Comparison of ENCODE assay signal across 10 cellular contexts in genomic region chr19:640156-640548, GRCh38. TPM values are rescaled to one million over a fixed set of nuclear protein-coding genes. Genes with fewer than 3 reads are reported as not detected.
DNase-seq lines count a peak whose midpoint lies in the region; ATAC-seq and TF ChIP-seq lines count a peak whose summit lies in the region.
"Had no signal": no experiment of that assay in that cellular context is flagged by ENCODE, and none has a peak within 500 bp of the region (broad histone marks: within the 10 kb centered on the region; RNA-seq: fewer than 3 reads in every experiment).

No MANE protein-coding gene starts in this region.

- 58 to 82% methylated on average over 11 to 25 of the region's 25 CpGs for WGBS in endodermal cell (ENCODE audit: insufficient coverage in 1 of 2, insufficient read length in 1 of 2), 2 experiments

- no peaks in the 10 kb centered on the region for H3K9me3 Mint-ChIP-seq in CD4-positive, CD25-positive, alpha-beta regulatory T cell
- no peaks in the 10 kb centered on the region for H3K9me3 Mint-ChIP-seq in endodermal cell

- H3K27me3 ChIP-seq in CD4-positive, CD25-positive, alpha-beta regulatory T cell (ENCODE audit: control insufficient read depth, insufficient read depth, low read length) = no peaks in the 10 kb centered on the region
- peaks cover 21% of the 10 kb centered on the region for H3K27me3 ChIP-seq in endodermal cell (ENCODE audit: control insufficient read depth, insufficient read depth, low read length, poor library complexity, severe bottlenecking)

- no peak overlapping the region for H3K4me3 ChIP-seq in CD4-positive, CD25-positive, alpha-beta regulatory T cell (ENCODE audit: low read depth, low read length)
- H3K4me3 ChIP-seq in LNCaP clone FGC (ENCODE audit: low read depth, low read length) (peak overlapping the region; percentile 23), endodermal cell (ENCODE audit: low read length) (no peak overlapping the region), skeletal muscle cell (ENCODE audit: low read depth, low read length) (peak overlapping the region; percentile 33)

- TF ChIP-seq CTCF in LNCaP clone FGC (IDR thresholded peaks at IDR 0.05; ENCODE audit: control insufficient read depth, extremely low read depth, insufficient read depth) (no peak), endodermal cell (conservative IDR thresholded peaks at IDR 0.05) (no peak)

- no peak overlapping the region for H3K27ac Mint-ChIP-seq in CD4-positive, CD25-positive, alpha-beta regulatory T cell
- H3K27ac Mint-ChIP-seq in endodermal cell = no peak overlapping the region
- H3K27ac Mint-ChIP-seq: activated naive CD8-positive, alpha-beta T cell had no signal

- H3K4me3 Mint-ChIP-seq in CD4-positive, CD25-positive, alpha-beta regulatory T cell = peak overlapping the region in 1 of 4 donors; percentile 19
- peak overlapping the region; percentile 54 for H3K4me3 Mint-ChIP-seq in endodermal cell

- H3K27ac ChIP-seq in CD4-positive, CD25-positive, alpha-beta regulatory T cell (ENCODE audit: insufficient read depth, low read length, poor library complexity, severe bottlenecking) = peak overlapping the region; percentile 47
- H3K27ac ChIP-seq in endodermal cell (ENCODE audit: low read depth, low read length) = no peak overlapping the region

- no peaks in the 10 kb centered on the region for H3K27me3 Mint-ChIP-seq in CD4-positive, CD25-positive, alpha-beta regulatory T cell
- H3K27me3 Mint-ChIP-seq in endodermal cell (ENCODE audit: insufficient read depth) = peaks cover 33% of the 10 kb centered on the region
- H3K27me3 Mint-ChIP-seq: activated naive CD8-positive, alpha-beta T cell had no signal

- H3K36me3 Mint-ChIP-seq in CD4-positive, CD25-positive, alpha-beta regulatory T cell = no peaks in the 10 kb centered on the region
- H3K36me3 Mint-ChIP-seq in endodermal cell (ENCODE audit: low read depth) = no peaks in the 10 kb centered on the region
- H3K36me3 Mint-ChIP-seq: activated naive CD8-positive, alpha-beta T cell had no signal

- no peak overlapping the region for H3K9ac ChIP-seq in endodermal cell (ENCODE audit: extremely low read depth, low read length, poor library complexity, severe bottlenecking)

- DNase-seq in CD4-positive, CD25-positive, alpha-beta regulatory T cell = no peak
- no peak for DNase-seq in LNCaP clone FGC (ENCODE audit: low read depth)
- DNase-seq in endodermal cell = no peak
- DNase-seq in skeletal muscle cell (ENCODE audit: low read depth) = no peak
- no peak for DNase-seq in NCI-H2081 treated with DMSO at 0.1 percent for 48 hours (lab: John Stamatoyannopoulos, UW)

- H3K9me3 ChIP-seq in CD4-positive, CD25-positive, alpha-beta regulatory T cell (ENCODE audit: control insufficient read depth in 2 of 2, low read length in 2 of 2) = no peaks in the 10 kb centered on the region
- H3K9me3 ChIP-seq in endodermal cell (ENCODE audit: control insufficient read depth, low read length) = no peaks in the 10 kb centered on the region

- no peak for ATAC-seq in CD4-positive, CD25-positive, alpha-beta regulatory T cell (ENCODE audit: low read depth in 2 of 2)
- ATAC-seq in HG02840 (IDR thresholded peaks at IDR 0.05; ENCODE audit: low FRiP score, unreplicated experiment) (no peak), HG03521 (IDR thresholded peaks at IDR 0.05; ENCODE audit: unreplicated experiment) (no peak), GM19395 (IDR thresholded peaks at IDR 0.05; ENCODE audit: unreplicated experiment) (no peak)

- peaks cover 0 to 14% (median 5%) of the 10 kb centered on the region in 4 donors for H3K4me1 Mint-ChIP-seq in CD4-positive, CD25-positive, alpha-beta regulatory T cell
- H3K4me1 Mint-ChIP-seq in endodermal cell = no peaks in the 10 kb centered on the region

- peaks cover 14% of the 10 kb centered on the region for H3K4me1 ChIP-seq in CD4-positive, CD25-positive, alpha-beta regulatory T cell (ENCODE audit: control insufficient read depth, insufficient read depth, low read length, poor library complexity, severe bottlenecking)
- H3K4me1 ChIP-seq in endodermal cell (ENCODE audit: control insufficient read depth, insufficient read depth, low read length) = no peaks in the 10 kb centered on the region

- no peaks in the 10 kb centered on the region for H3K36me3 ChIP-seq in CD4-positive, CD25-positive, alpha-beta regulatory T cell (ENCODE audit: control insufficient read depth, insufficient read depth, low read length)
- H3K36me3 ChIP-seq in endodermal cell (ENCODE audit: control insufficient read depth, insufficient read depth, low read length) = no peaks in the 10 kb centered on the region

RNA-seq across cellular contexts. Expression of gene FGF22, which starts 0.5 kb away (rescaled TPM):
- 0.81 TPM for total RNA-seq in CD4-positive, CD25-positive, alpha-beta regulatory T cell
- under 1 TPM in 1 of 4 donors, not detected in 3; 0.17 TPM for polyA plus RNA-seq in CD4-positive, CD25-positive, alpha-beta regulatory T cell
- total RNA-seq in endodermal cell = under 1 TPM; 0.81 to 0.82 TPM
- 0.21 TPM for polyA plus RNA-seq in endodermal cell (2013, experiment 1 of 2)
- not detected for polyA plus RNA-seq in endodermal cell (2013, experiment 2 of 2)

RNA-seq across cellular contexts. Expression of gene POLRMT, which starts 6.8 kb away (rescaled TPM):
- 62.9 TPM for total RNA-seq in CD4-positive, CD25-positive, alpha-beta regulatory T cell
- polyA plus RNA-seq in CD4-positive, CD25-positive, alpha-beta regulatory T cell = 10 to 100 TPM; 25.4 to 38.1 (median 34.1) TPM
- total RNA-seq in endodermal cell = 10 to 100 TPM; 76.6 to 86.4 TPM
- 58.5 TPM for polyA plus RNA-seq in endodermal cell (2013, experiment 1 of 2)
- 53.7 TPM for polyA plus RNA-seq in endodermal cell (2013, experiment 2 of 2)

RNA-seq across cellular contexts. Expression of gene RNF126, which starts 22.9 kb away (rescaled TPM):
- 124 TPM for total RNA-seq in CD4-positive, CD25-positive, alpha-beta regulatory T cell
- 10 to 100 TPM; 57.2 to 80.8 (median 76.9) TPM for polyA plus RNA-seq in CD4-positive, CD25-positive, alpha-beta regulatory T cell
- total RNA-seq in endodermal cell = 10 to 100 TPM; 49.1 to 66.4 TPM
- polyA plus RNA-seq in endodermal cell (2013, experiment 1 of 2) = 59.6 TPM
- 56.3 TPM for polyA plus RNA-seq in endodermal cell (2013, experiment 2 of 2)

RNA-seq across cellular contexts. Expression of gene FSTL3, which starts 36.0 kb away (rescaled TPM):
- total RNA-seq in CD4-positive, CD25-positive, alpha-beta regulatory T cell = 0.64 TPM
- polyA plus RNA-seq in CD4-positive, CD25-positive, alpha-beta regulatory T cell = 1 to 10 TPM in 1 of 4 donors, under 1 TPM in 3; 0.55 to 2.1 (median 0.71) TPM
- total RNA-seq in endodermal cell = 10 to 100 TPM in 1 of 2 donors, 1 to 10 TPM in 1; 9.8 to 14.1 TPM
- polyA plus RNA-seq in endodermal cell (2013, experiment 1 of 2) = 8.7 TPM
- polyA plus RNA-seq in endodermal cell (2013, experiment 2 of 2) = 9.6 TPM

RNA-seq across cellular contexts. Expression of gene HCN2, which starts 50.5 kb away (rescaled TPM):
- 1.2 TPM for total RNA-seq in CD4-positive, CD25-positive, alpha-beta regulatory T cell
- polyA plus RNA-seq in CD4-positive, CD25-positive, alpha-beta regulatory T cell = not detected
- under 1 TPM; 0.15 to 0.75 TPM for total RNA-seq in endodermal cell
- polyA plus RNA-seq in endodermal cell (2013, experiment 1 of 2) = 1.2 TPM
- polyA plus RNA-seq in endodermal cell (2013, experiment 2 of 2) = 0.79 TPM
- total RNA-seq: HT-29 had no signal

Comparison
In these comparisons a context has a peak if more than half of its experiments do, and no peak if none do; other contexts are left out.
1. H3K4me3 ChIP-seq: peak in LNCaP clone FGC (single experiment) and skeletal muscle cell (single experiment); none in CD4-positive, CD25-positive, alpha-beta regulatory T cell (single experiment) and endodermal cell (single experiment).